ENCODE assay signal across 11 cellular contexts in the genomic region with DNA sequence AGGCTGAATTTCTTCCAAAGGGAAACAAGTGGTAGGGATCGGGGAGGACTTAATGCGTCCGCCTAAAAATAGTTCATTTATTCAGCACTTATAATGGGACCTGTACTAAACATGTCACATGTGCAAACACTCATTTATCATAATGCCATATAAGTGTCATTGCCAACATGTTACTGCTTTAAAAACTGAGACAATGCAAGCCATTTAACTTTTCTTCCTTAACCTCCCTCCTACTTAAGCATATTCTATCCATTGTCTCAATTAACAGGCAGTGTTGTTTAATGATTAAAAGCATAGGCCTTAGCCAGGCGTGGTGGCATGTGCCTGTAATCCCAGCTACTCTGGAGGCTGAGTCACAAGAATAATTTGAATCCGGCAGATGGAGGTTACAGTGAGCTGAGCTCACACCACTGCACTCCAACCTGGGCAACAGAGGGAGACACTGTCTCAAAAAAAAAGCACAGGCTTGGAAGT. TPM values are rescaled to one million over a fixed set of nuclear protein-coding genes. Genes with fewer than 3 reads are reported as not detected.
DNase-seq lines count a peak whose midpoint lies in the region; ATAC-seq and TF ChIP-seq lines count a peak whose summit lies in the region.
"Had no signal": no experiment of that assay in that cellular context is flagged by ENCODE, and none has a peak within 500 bp of the region (broad histone marks: within the 10 kb centered on the region; RNA-seq: fewer than 3 reads in every experiment).

No MANE protein-coding gene starts in this region.

- no peaks in the 10 kb centered on the region for H3K27me3 ChIP-seq in endocrine pancreas (ENCODE audit: control insufficient read depth, insufficient read depth, low read length)
- H3K27me3 ChIP-seq in osteoblast (ENCODE audit: insufficient read depth, low read length): no peaks in the 10 kb centered on the region
- no peaks in the 10 kb centered on the region for H3K27me3 ChIP-seq in upper lobe of right lung
- H3K27me3 ChIP-seq in ovary: no peaks in the 10 kb centered on the region
- H3K27me3 ChIP-seq: right lobe of liver had no signal

- no peaks in the 10 kb centered on the region for H4K20me1 ChIP-seq in osteoblast (ENCODE audit: insufficient read depth, low read length)

- no peak overlapping the region for H3K27ac Mint-ChIP-seq in activated CD4-positive, alpha-beta T cell treated with anti-CD3 and anti-CD28 coated beads, Interleukin-2, amount 10 ng/mL, durations not matched to agents 24 days and 14 days

- ATAC-seq in upper lobe of right lung: no peak

- TF ChIP-seq EP300 in ovary (IDR thresholded peaks at IDR 0.05): no peak

- WGBS in ovary, 3 donors: 90 to 95% (median 91%) methylated on average over 5 of the region's 5 CpGs

- H2AFZ ChIP-seq in osteoblast (ENCODE audit: low read length): no peak overlapping the region

- no peaks in the 10 kb centered on the region for H3K27me3 Mint-ChIP-seq in activated CD4-positive, alpha-beta T cell treated with anti-CD3 and anti-CD28 coated beads, Interleukin-2, amount 10 ng/mL, durations not matched to agents 24 days and 14 days
- H3K27me3 Mint-ChIP-seq: central memory CD8-positive, alpha-beta T cell had no signal

- DNase-seq in EH (ENCODE audit: low read depth): peak; percentile 69
- DNase-seq in NCI-H524 treated with DMSO at 0.1 percent for 48 hours (lab: John Stamatoyannopoulos, UW): peak; percentile 23
- no peak for DNase-seq in osteoblast (ENCODE audit: insufficient read length, low spot score, missing footprints)
- no peak for DNase-seq in upper lobe of right lung
- DNase-seq in ovary: no peak
- DNase-seq in activated CD4-positive, alpha-beta T cell treated with anti-CD3 and anti-CD28 coated beads, Interleukin-2, amount 10 ng/mL, durations not matched to agents 24 days and 14 days: no peak
- no peak for DNase-seq in activated naive CD4-positive, alpha-beta T cell (lab: John Stamatoyannopoulos, UW)
- DNase-seq: NCI-H1105 treated with DMSO at 0.1 percent for 48 hours, right lobe of liver had no signal

- H3K9me3 ChIP-seq in endocrine pancreas (ENCODE audit: control insufficient read depth, low read length) (no peaks in the 10 kb centered on the region), osteoblast (ENCODE audit: low read depth, low read length) (no peaks in the 10 kb centered on the region), upper lobe of right lung (no peaks in the 10 kb centered on the region), ovary (no peaks in the 10 kb centered on the region)
- H3K9me3 ChIP-seq: right lobe of liver had no signal

- TF ChIP-seq CTCF in osteoblast (IDR thresholded peaks at IDR 0.05; ENCODE audit: extremely low read depth, low read depth, low read length) (peak; percentile 26), upper lobe of right lung (IDR thresholded peaks at IDR 0.05) (no peak), ovary (IDR thresholded peaks at IDR 0.05) (no peak)

- intact Hi-C loops in upper lobe of right lung (cut with DNase I) (no loop called here), ovary (cut with DNase I) (no loop called here)
- intact Hi-C loops in activated CD4-positive, alpha-beta T cell treated with anti-CD3 and anti-CD28 coated beads, Interleukin-2, amount 10 ng/mL, durations not matched to agents 24 days and 14 days (cut with micrococcal nuclease): no loop called here

- peaks cover 2% of the 10 kb centered on the region for H3K79me2 ChIP-seq in osteoblast (ENCODE audit: insufficient read depth, low read length)

- no peak overlapping the region for H3K4me2 ChIP-seq in osteoblast (ENCODE audit: insufficient read depth, low read length)

- H3K4me3 Mint-ChIP-seq in activated CD4-positive, alpha-beta T cell treated with anti-CD3 and anti-CD28 coated beads, Interleukin-2, amount 10 ng/mL, durations not matched to agents 24 days and 14 days: no peak overlapping the region
- H3K4me3 Mint-ChIP-seq: central memory CD8-positive, alpha-beta T cell had no signal

- H3K9ac ChIP-seq in endocrine pancreas (ENCODE audit: control insufficient read depth, insufficient read depth, low read length): no peak overlapping the region

- H3K4me1 Mint-ChIP-seq in activated CD4-positive, alpha-beta T cell treated with anti-CD3 and anti-CD28 coated beads, Interleukin-2, amount 10 ng/mL, durations not matched to agents 24 days and 14 days: peaks cover 2% of the 10 kb centered on the region
- H3K4me1 Mint-ChIP-seq: central memory CD8-positive, alpha-beta T cell had no signal

- H3K27ac ChIP-seq in osteoblast (ENCODE audit: low read depth, low read length) (peak overlapping the region; percentile 24), upper lobe of right lung (no peak overlapping the region), ovary (no peak overlapping the region)
- H3K27ac ChIP-seq: right lobe of liver had no signal

- no peak for TF ChIP-seq POLR2A in ovary (IDR thresholded peaks at IDR 0.05)

- H3K4me3 ChIP-seq in endocrine pancreas (ENCODE audit: control insufficient read depth, insufficient read depth, low read length) (peak overlapping the region; percentile 19), osteoblast (ENCODE audit: insufficient read depth, low read length) (no peak overlapping the region), upper lobe of right lung (no peak overlapping the region), ovary (no peak overlapping the region)
- H3K4me3 ChIP-seq: right lobe of liver had no signal

- peaks cover 33% of the 10 kb centered on the region for H3K36me3 Mint-ChIP-seq in activated CD4-positive, alpha-beta T cell treated with anti-CD3 and anti-CD28 coated beads, Interleukin-2, amount 10 ng/mL, durations not matched to agents 24 days and 14 days (ENCODE audit: low read depth)

- H3K4me1 ChIP-seq in endocrine pancreas (ENCODE audit: control insufficient read depth, insufficient read depth, low read length): peaks cover 15% of the 10 kb centered on the region
- peaks cover 21% of the 10 kb centered on the region for H3K4me1 ChIP-seq in osteoblast (ENCODE audit: insufficient read depth, low read length)
- H3K4me1 ChIP-seq in upper lobe of right lung: no peaks in the 10 kb centered on the region
- no peaks in the 10 kb centered on the region for H3K4me1 ChIP-seq in ovary (ENCODE audit: insufficient read depth)

- H3K36me3 ChIP-seq in endocrine pancreas (ENCODE audit: control insufficient read depth, insufficient read depth, low read length) (no peaks in the 10 kb centered on the region), osteoblast (ENCODE audit: insufficient read depth, low read length) (peaks cover 28% of the 10 kb centered on the region), upper lobe of right lung (peaks cover 6% of the 10 kb centered on the region), ovary (no peaks in the 10 kb centered on the region)

- H3K9me3 Mint-ChIP-seq in activated CD4-positive, alpha-beta T cell treated with anti-CD3 and anti-CD28 coated beads, Interleukin-2, amount 10 ng/mL, durations not matched to agents 24 days and 14 days: no peaks in the 10 kb centered on the region
- H3K9me3 Mint-ChIP-seq: central memory CD8-positive, alpha-beta T cell had no signal

RNA-seq across cellular contexts. Expression of a gene that starts 13.5 kb away (rescaled TPM):
- 136 and 141 TPM in 2 replicates for total RNA-seq in osteoblast
- 72.6 TPM for total RNA-seq in upper lobe of right lung
- total RNA-seq in ovary: 10 to 100 TPM; 47.2 to 89.2 (median 73.7) TPM
- 10 to 100 TPM; 29.3 to 51.4 TPM for polyA plus RNA-seq in ovary
- 75.3 and 81.0 TPM in 2 replicates for total RNA-seq in activated CD4-positive, alpha-beta T cell treated with anti-CD3 and anti-CD28 coated beads, Interleukin-2, amount 10 ng/mL, durations not matched to agents 24 days and 14 days

RNA-seq across cellular contexts. Expression of a gene that starts 49.6 kb away (rescaled TPM):
- total RNA-seq in osteoblast (11.9 and 12.7 TPM in 2 replicates), upper lobe of right lung (14.0 TPM), ovary (10 to 100 TPM in 6 of 7 donors, 1 to 10 TPM in 1; 8.3 to 20.4 (median 16.5) TPM)
- 1 to 10 TPM; 5.5 to 7.9 TPM for polyA plus RNA-seq in ovary
- 22.4 and 23.8 TPM in 2 replicates for total RNA-seq in activated CD4-positive, alpha-beta T cell treated with anti-CD3 and anti-CD28 coated beads, Interleukin-2, amount 10 ng/mL, durations not matched to agents 24 days and 14 days

Comparison
In these comparisons a context has a peak if more than half of its experiments do, and no peak if none do; other contexts are left out.
1. DNase-seq: peak in EH (single experiment) and NCI-H524 treated with DMSO at 0.1 percent for 48 hours (single experiment); none in osteoblast (single experiment), upper lobe of right lung (single experiment), ovary (0 of 5), activated CD4-positive, alpha-beta T cell treated with anti-CD3 and anti-CD28 coated beads, Interleukin-2, amount 10 ng/mL, durations not matched to agents 24 days and 14 days (single experiment) and activated naive CD4-positive, alpha-beta T cell (0 of 4).